Comparison of ENCODE assay signal across 5 cellular contexts in genomic region chr2:96067098-96067660, GRCh38. TPM values are rescaled to one million over a fixed set of nuclear protein-coding genes. Genes with fewer than 3 reads are reported as not detected.
"Had no signal": no experiment of that assay in that cellular context is flagged by ENCODE, and none has a peak within 500 bp of the region (broad histone marks: within the 10 kb centered on the region; RNA-seq: fewer than 3 reads in every experiment).

No MANE protein-coding gene starts in this region.

RNA-seq across cellular contexts. Expression of gene GPAT2, which starts 32.5 kb away (rescaled TPM):
- total RNA-seq: HT-29, M059J had no signal

RNA-seq across cellular contexts. Expression of gene ADRA2B, which starts 49.2 kb away (rescaled TPM):
- total RNA-seq: K562, M059J, SJCRH30 had no signal
- polyA plus RNA-seq: IgD-negative memory B cell, K562 had no signal
